22 cellular contexts compared by ENCODE assay signal in the genomic region with DNA sequence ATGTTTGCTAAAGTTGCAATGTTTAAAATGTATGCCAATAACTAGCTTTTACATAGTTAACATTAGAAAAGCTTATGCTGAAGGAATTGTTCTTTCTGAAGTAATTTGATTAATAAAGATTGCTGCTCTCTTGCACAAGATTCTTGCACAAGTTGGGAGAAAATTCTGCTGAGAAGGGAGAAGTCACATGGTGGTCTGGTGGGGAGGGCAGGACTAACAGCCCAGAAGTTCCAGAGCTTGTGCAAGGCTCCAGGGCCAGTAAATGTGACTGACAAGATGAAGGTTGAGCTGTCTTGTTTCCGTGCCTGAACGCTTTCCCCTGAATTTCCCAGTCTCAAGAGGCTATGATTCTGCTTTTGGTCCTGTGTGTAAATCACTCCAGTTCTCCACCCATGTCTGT.
"Had no signal": no experiment of that assay in that cellular context is flagged by ENCODE, and none has a peak within 500 bp of the region (broad histone marks: within the 10 kb centered on the region; RNA-seq: fewer than 3 reads in every experiment).

No MANE protein-coding gene starts in this region.

- FAIRE-seq: colon, frontal cortex, islet of Langerhans, small intestine had no signal

- H3K9me3 Mint-ChIP-seq: dendritic cell treated with granulocyte-macrophage colony-stimulating factor and Interleukin-4, amounts not matched to agents 40 ng/mL and 50 ng/mL, for 4 days; memory B cell; mesothelial cell of epicardium; stimulated activated effector memory CD8-positive, alpha-beta T cell treated with anti-CD3 and anti-CD28 coated beads, Interleukin-12 subunit alpha, Interleukin-12 subunit beta, amount 100 ng/mL, for 72 hours; type B pancreatic cell had no signal

- H3K4me3 Mint-ChIP-seq: dendritic cell treated with granulocyte-macrophage colony-stimulating factor and Interleukin-4, amounts not matched to agents 40 ng/mL and 50 ng/mL, for 4 days; memory B cell; mesothelial cell of epicardium; natural killer cell; neural crest cell; stimulated activated effector memory CD8-positive, alpha-beta T cell treated with anti-CD3 and anti-CD28 coated beads, Interleukin-12 subunit alpha, Interleukin-12 subunit beta, amount 100 ng/mL, for 72 hours; type B pancreatic cell had no signal

- H3K27me3 Mint-ChIP-seq: dendritic cell treated with granulocyte-macrophage colony-stimulating factor and Interleukin-4, amounts not matched to agents 40 ng/mL and 50 ng/mL, for 4 days; memory B cell; type B pancreatic cell had no signal

- H3K4me3 ChIP-seq: heart left ventricle, suprapubic skin, thyroid gland, uterus had no signal

- H3K36me3 ChIP-seq: heart left ventricle, suprapubic skin, thyroid gland, uterus had no signal

- H3K36me3 Mint-ChIP-seq: memory B cell; mesothelial cell of epicardium; natural killer cell; stimulated activated effector memory CD8-positive, alpha-beta T cell treated with anti-CD3 and anti-CD28 coated beads, Interleukin-12 subunit alpha, Interleukin-12 subunit beta, amount 100 ng/mL, for 72 hours; type B pancreatic cell had no signal

- H3K4me1 ChIP-seq: heart left ventricle, suprapubic skin, thyroid gland, uterus had no signal

- DNase-seq: cerebellar nuclear complex; heart left ventricle; hippocampal formation; kidney glomerular epithelial cell; natural killer cell; right cardiac atrium; small intestine; stimulated activated CD4-positive, alpha-beta T cell treated with anti-CD3 and anti-CD28 coated beads, Interleukin-12 subunit alpha, Interleukin-12 subunit beta, amount 100 ng/mL, for 4 hours; stimulated activated naive CD8-positive, alpha-beta T cell treated with anti-CD3 and anti-CD28 coated beads, Interleukin-15, Interleukin-2, amounts not matched to agents 100 U/mL and 50 U/mL, for 24 hours; thyroid gland; uterus had no signal

- H3K4me1 Mint-ChIP-seq: memory B cell; mesothelial cell of epicardium; natural killer cell; neural crest cell; stimulated activated effector memory CD8-positive, alpha-beta T cell treated with anti-CD3 and anti-CD28 coated beads, Interleukin-12 subunit alpha, Interleukin-12 subunit beta, amount 100 ng/mL, for 72 hours had no signal

- H3K27me3 ChIP-seq: heart left ventricle, suprapubic skin, thyroid gland, uterus had no signal

- H3K27ac Mint-ChIP-seq: dendritic cell treated with granulocyte-macrophage colony-stimulating factor and Interleukin-4, amounts not matched to agents 40 ng/mL and 50 ng/mL, for 4 days; memory B cell; mesothelial cell of epicardium; natural killer cell; stimulated activated effector memory CD8-positive, alpha-beta T cell treated with anti-CD3 and anti-CD28 coated beads, Interleukin-12 subunit alpha, Interleukin-12 subunit beta, amount 100 ng/mL, for 72 hours; type B pancreatic cell had no signal

- ATAC-seq: esophagus mucosa; heart left ventricle; natural killer cell; right cardiac atrium; stimulated activated effector memory CD8-positive, alpha-beta T cell treated with anti-CD3 and anti-CD28 coated beads, Interleukin-12 subunit alpha, Interleukin-12 subunit beta, amount 100 ng/mL, for 72 hours; stimulated activated naive CD8-positive, alpha-beta T cell treated with anti-CD3 and anti-CD28 coated beads, Interleukin-15, Interleukin-2, amounts not matched to agents 100 U/mL and 50 U/mL, for 24 hours had no signal

- H3K27ac ChIP-seq: heart left ventricle, suprapubic skin, thyroid gland, uterus had no signal

- H3K9me3 ChIP-seq: heart left ventricle, suprapubic skin, thyroid gland, uterus had no signal
